ENCODE assay signal across 9 cellular contexts in genomic region chr6:150632785-150633465, GRCh38. TPM values are rescaled to one million over a fixed set of nuclear protein-coding genes. Genes with fewer than 3 reads are reported as not detected.
DNase-seq lines count a peak whose midpoint lies in the region; ATAC-seq and TF ChIP-seq lines count a peak whose summit lies in the region.
"Had no signal": no experiment of that assay in that cellular context is flagged by ENCODE, and none has a peak within 500 bp of the region (broad histone marks: within the 10 kb centered on the region; RNA-seq: fewer than 3 reads in every experiment).

No MANE protein-coding gene starts in this region.

- peaks cover 17% of the 10 kb centered on the region for H3K4me1 Mint-ChIP-seq in activated naive CD4-positive, alpha-beta T cell treated with anti-CD3 and anti-CD28 coated beads, Interleukin-2, amount 10 ng/mL, durations not matched to agents 7 days and 5 days
- H3K4me1 Mint-ChIP-seq in activated naive CD8-positive, alpha-beta T cell treated with anti-CD3 and anti-CD28 coated beads for 36 hours, result peaks cover 48% of the 10 kb centered on the region

- H3K27ac Mint-ChIP-seq in activated naive CD4-positive, alpha-beta T cell treated with anti-CD3 and anti-CD28 coated beads, Interleukin-2, amount 10 ng/mL, durations not matched to agents 7 days and 5 days, result peak overlapping the region; percentile 42
- H3K27ac Mint-ChIP-seq in activated naive CD8-positive, alpha-beta T cell treated with anti-CD3 and anti-CD28 coated beads for 36 hours, result peak overlapping the region; percentile 68

- WGBS in transverse colon (ENCODE audit: low coverage in 1 of 2), 2 donors, result 55 to 69% methylated on average over 5 to 13 of the region's 13 CpGs
- no CpG with 5 or more reads among the region's 13 CpGs for WGBS in mesendoderm (ENCODE audit: extremely low coverage, insufficient coverage, low lambda C conversion rate)
- WGBS in psoas muscle, 3 donors, result 82 to 90% (median 86%) methylated on average over 13 of the region's 13 CpGs

- H2BK5ac ChIP-seq in mesendoderm (ENCODE audit: low read length), result no peak overlapping the region

- H2AK5ac ChIP-seq in mesendoderm (ENCODE audit: low read length), result no peak overlapping the region

- H3K27me3 Mint-ChIP-seq in activated naive CD4-positive, alpha-beta T cell treated with anti-CD3 and anti-CD28 coated beads, Interleukin-2, amount 10 ng/mL, durations not matched to agents 7 days and 5 days, result peaks cover 26% of the 10 kb centered on the region
- peaks cover 27% of the 10 kb centered on the region for H3K27me3 Mint-ChIP-seq in activated naive CD8-positive, alpha-beta T cell treated with anti-CD3 and anti-CD28 coated beads for 36 hours

- peak overlapping the region; percentile 32 to 68 (median 53) for H3K27ac ChIP-seq in transverse colon
- H3K27ac ChIP-seq in mesendoderm (ENCODE audit: low read depth, low read length), result no peak overlapping the region
- no peak overlapping the region for H3K27ac ChIP-seq in psoas muscle

- H3K4me3 ChIP-seq in transverse colon, result no peak overlapping the region
- H3K4me3 ChIP-seq in mesendoderm (ENCODE audit: low read length), result no peak overlapping the region
- H3K4me3 ChIP-seq in psoas muscle, result no peak overlapping the region

- H3K18ac ChIP-seq in mesendoderm (ENCODE audit: low read length), result no peak overlapping the region

- H3K4me2 ChIP-seq in mesendoderm (ENCODE audit: low read length), result no peak overlapping the region

- no peaks in the 10 kb centered on the region for H3K79me1 ChIP-seq in mesendoderm (ENCODE audit: low read length)

- TF ChIP-seq CTCF in transverse colon (IDR thresholded peaks at IDR 0.05), result no peak
- no peak for TF ChIP-seq CTCF in psoas muscle (IDR thresholded peaks at IDR 0.05)

- no peak overlapping the region for H2BK120ac ChIP-seq in mesendoderm (ENCODE audit: low read depth, low read length)

- H3K23ac ChIP-seq in mesendoderm (ENCODE audit: low read length), result no peak overlapping the region

- no peak overlapping the region for H2BK15ac ChIP-seq in mesendoderm (replicated peaks; ENCODE audit: low read depth)

- TF ChIP-seq EP300 in transverse colon (IDR thresholded peaks at IDR 0.05; ENCODE audit: low read depth), result no peak

- H3K9me3 Mint-ChIP-seq in activated naive CD4-positive, alpha-beta T cell treated with anti-CD3 and anti-CD28 coated beads, Interleukin-2, amount 10 ng/mL, durations not matched to agents 7 days and 5 days, result no peaks in the 10 kb centered on the region
- no peaks in the 10 kb centered on the region for H3K9me3 Mint-ChIP-seq in activated naive CD8-positive, alpha-beta T cell treated with anti-CD3 and anti-CD28 coated beads for 36 hours
- H3K9me3 Mint-ChIP-seq: brain had no signal

- no peak overlapping the region for H3K4me3 Mint-ChIP-seq in activated naive CD4-positive, alpha-beta T cell treated with anti-CD3 and anti-CD28 coated beads, Interleukin-2, amount 10 ng/mL, durations not matched to agents 7 days and 5 days
- peak overlapping the region; percentile 68 for H3K4me3 Mint-ChIP-seq in activated naive CD8-positive, alpha-beta T cell treated with anti-CD3 and anti-CD28 coated beads for 36 hours

- H3K79me2 ChIP-seq in mesendoderm (ENCODE audit: control insufficient read depth, insufficient read depth, low read length), result no peaks in the 10 kb centered on the region

- CTCF ChIA-PET in activated naive CD4-positive, alpha-beta T cell treated with anti-CD3 and anti-CD28 coated beads, Interleukin-2, amount 10 ng/mL, durations not matched to agents 7 days and 5 days (lab: Charles Lee), result interaction anchor here (0.5 kb wide), 1 partner anchor 68 kb away, joined by 3 read pairs; no protein-coding TSS in a partner anchor

- H3K27me3 ChIP-seq in transverse colon (no peaks in the 10 kb centered on the region), mesendoderm (ENCODE audit: insufficient read depth, low read length, poor library complexity) (no peaks in the 10 kb centered on the region), psoas muscle (ENCODE audit: insufficient read depth in 3 of 3, low read length in 2 of 3) (no peaks in the 10 kb centered on the region)

- TF ChIP-seq POLR2A in transverse colon (IDR thresholded peaks at IDR 0.05), result no peak

- H3K36me3 ChIP-seq in transverse colon (no peaks in the 10 kb centered on the region), mesendoderm (ENCODE audit: control insufficient read depth, insufficient read depth, low read length) (no peaks in the 10 kb centered on the region), psoas muscle (ENCODE audit: insufficient read depth in 1 of 2, low read depth in 1 of 2) (no peaks in the 10 kb centered on the region)

- H4K8ac ChIP-seq in mesendoderm (ENCODE audit: low read depth, low read length), result no peak overlapping the region

- DNase-seq in activated naive CD4-positive, alpha-beta T cell treated with anti-CD3 and anti-CD28 coated beads, Interleukin-2, amount 10 ng/mL, durations not matched to agents 7 days and 5 days, result no peak
- DNase-seq in activated naive CD4-positive, alpha-beta T cell (lab: John Stamatoyannopoulos, UW), result no peak
- DNase-seq in activated naive CD8-positive, alpha-beta T cell treated with anti-CD3 and anti-CD28 coated beads for 36 hours, result no peak
- DNase-seq in transverse colon (no peak), mesendoderm (no peak), islet precursor cell (no peak), psoas muscle (no peak)

- no peak overlapping the region for H4K5ac ChIP-seq in mesendoderm (ENCODE audit: low read length)

- H3K9me3 ChIP-seq in transverse colon (no peaks in the 10 kb centered on the region), psoas muscle (no peaks in the 10 kb centered on the region)

- H3K4ac ChIP-seq in mesendoderm (ENCODE audit: low read depth, low read length), result no peak overlapping the region

- intact Hi-C loops in transverse colon (cut with DNase I; ENCODE audit: low total_unique reads) (no loop called here), psoas muscle (cut with DNase I) (no loop called here)

- in situ Hi-C loops in transverse colon (cut with MboI; ENCODE audit: low pct_ligation_motif_present in 1 of 4, low pct_unique_long_range_greater_than_20kb in 1 of 4, low sequenced_read_pairs in 3 of 4), result no loop called here

- peaks cover 11 to 46% (median 24%) of the 10 kb centered on the region in 4 donors for H3K4me1 ChIP-seq in transverse colon
- H3K4me1 ChIP-seq in mesendoderm (ENCODE audit: control insufficient read depth, low read depth, low read length), result no peaks in the 10 kb centered on the region
- H3K4me1 ChIP-seq in psoas muscle, result no peaks in the 10 kb centered on the region

- no peak overlapping the region for H3K56ac ChIP-seq in mesendoderm (ENCODE audit: low read length)

- no peak overlapping the region for H3K9ac ChIP-seq in mesendoderm (ENCODE audit: low read length)

- ATAC-seq in HG02973 (IDR thresholded peaks at IDR 0.05; ENCODE audit: unreplicated experiment), result peak; percentile 37
- ATAC-seq in psoas muscle, result no peak

- no peaks in the 10 kb centered on the region for H3K36me3 Mint-ChIP-seq in activated naive CD4-positive, alpha-beta T cell treated with anti-CD3 and anti-CD28 coated beads, Interleukin-2, amount 10 ng/mL, durations not matched to agents 7 days and 5 days
- H3K36me3 Mint-ChIP-seq in activated naive CD8-positive, alpha-beta T cell treated with anti-CD3 and anti-CD28 coated beads for 36 hours, result peaks cover 2% of the 10 kb centered on the region
- H3K36me3 Mint-ChIP-seq: brain had no signal

RNA-seq across cellular contexts. Expression of gene PLEKHG1, which starts 33.2 kb away (rescaled TPM):
- 1 to 10 TPM; 4.4 to 4.5 TPM for total RNA-seq in activated naive CD8-positive, alpha-beta T cell treated with anti-CD3 and anti-CD28 coated beads for 36 hours
- total RNA-seq in transverse colon (10 to 100 TPM; 35.4 to 93.9 (median 58.3) TPM), psoas muscle (10 to 100 TPM in 1 of 4 donors, 1 to 10 TPM in 3; 4.2 to 10.6 (median 7.3) TPM)
- 0.29 TPM for polyA plus RNA-seq in mesendoderm (2013, experiment 1 of 2)
- polyA plus RNA-seq in mesendoderm (2013, experiment 2 of 2), result 0.34 TPM
- polyA plus RNA-seq in psoas muscle, result 1 to 10 TPM; 1.3 to 1.8 (median 1.6) TPM

Comparison
In these comparisons a context has a peak if more than half of its experiments do, and no peak if none do; other contexts are left out.
1. H3K27ac ChIP-seq: peak in transverse colon (4 of 4); none in mesendoderm (single experiment) and psoas muscle (single experiment).